In the genomic region with DNA sequence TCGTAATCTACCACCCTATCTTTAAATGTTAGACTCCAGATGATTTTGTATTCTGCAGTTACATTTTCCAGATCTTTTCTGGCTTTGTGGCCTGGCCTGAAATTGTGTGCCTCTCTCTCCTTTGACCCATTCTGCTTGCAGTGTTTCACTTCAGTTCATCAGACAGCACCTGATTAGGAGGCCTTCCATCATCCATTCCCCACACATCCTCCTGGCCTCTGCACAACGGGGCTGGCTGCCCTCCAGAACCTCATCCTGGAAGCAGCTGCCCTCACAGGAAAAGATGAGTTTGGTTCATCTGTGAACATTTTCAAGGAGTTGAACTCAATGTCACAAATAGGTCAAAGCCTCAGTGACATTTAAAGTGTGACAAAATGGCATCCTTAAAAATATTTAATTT, we compare ENCODE assay signal across 27 cellular contexts. TPM values are rescaled to one million over a fixed set of nuclear protein-coding genes. Genes with fewer than 3 reads are reported as not detected.
DNase-seq lines count a peak whose midpoint lies in the region; ATAC-seq and TF ChIP-seq lines count a peak whose summit lies in the region.
"Had no signal": no experiment of that assay in that cellular context is flagged by ENCODE, and none has a peak within 500 bp of the region (broad histone marks: within the 10 kb centered on the region; RNA-seq: fewer than 3 reads in every experiment).

No MANE protein-coding gene starts in this region.

- H4K20me1 ChIP-seq in SK-N-SH (ENCODE audit: insufficient read depth): no peaks in the 10 kb centered on the region
- H4K20me1 ChIP-seq: BLaER1 treated with 17β-estradiol and CSF1 and Interleukin-3, amounts not matched to agents 10 nM and 100 nM had no signal

- H3K4me3 ChIP-seq in SK-N-SH (ENCODE audit: low read depth in 2 of 2, low read length in 1 of 2): no peak overlapping the region
- H3K4me3 ChIP-seq in esophagus muscularis mucosa: no peak overlapping the region
- no peak overlapping the region for H3K4me3 ChIP-seq in naive thymus-derived CD4-positive, alpha-beta T cell (ENCODE audit: low read length)
- H3K4me3 ChIP-seq: BLaER1 treated with 17β-estradiol and CSF1 and Interleukin-3, amounts not matched to agents 10 nM and 100 nM; GM12878; K562 had no signal

- peaks cover 0 to 2% (median 2%) of the 10 kb centered on the region in 7 donors for H3K4me1 Mint-ChIP-seq in naive thymus-derived CD4-positive, alpha-beta T cell

- 23% methylated on average over 2 of the region's 2 CpGs for WGBS in SK-N-SH (ENCODE audit: low lambda C conversion rate)
- WGBS in esophagus muscularis mucosa: 28% methylated on average over 2 of the region's 2 CpGs

- no peak overlapping the region for H3K4me3 Mint-ChIP-seq in naive thymus-derived CD4-positive, alpha-beta T cell
- H3K4me3 Mint-ChIP-seq: CD4-positive, alpha-beta T cell; T-helper 1 cell treated with Interleukin-12 subunit alpha and Interleukin-12 subunit beta and Interleukin-4 antibody, amounts not matched to agents 30 μg/mL and 1 μg/mL, for 36 hours had no signal

- intact Hi-C loops in esophagus muscularis mucosa (cut with DNase I): no loop called here
- intact Hi-C loops in naive thymus-derived CD4-positive, alpha-beta T cell (cut with micrococcal nuclease): no loop called here

- peaks cover 17 to 30% (median 25%) of the 10 kb centered on the region in 5 donors for H3K27me3 Mint-ChIP-seq in naive thymus-derived CD4-positive, alpha-beta T cell

- no peaks in the 10 kb centered on the region for H3K79me2 ChIP-seq in SK-N-SH (ENCODE audit: insufficient read depth)

- no peak overlapping the region for H3K27ac Mint-ChIP-seq in naive thymus-derived CD4-positive, alpha-beta T cell
- H3K27ac Mint-ChIP-seq: CD4-positive, alpha-beta T cell; T-helper 1 cell treated with Interleukin-12 subunit alpha and Interleukin-12 subunit beta and Interleukin-4 antibody, amounts not matched to agents 30 μg/mL and 1 μg/mL, for 36 hours had no signal

- H3K4me1 ChIP-seq in SK-N-SH (ENCODE audit: control insufficient read depth in 1 of 2, insufficient read depth in 2 of 2, low read depth in 1 of 2, low read length in 1 of 2) (peaks cover 0 to 7% of the 10 kb centered on the region in 2 experiments; a peak in 2 of 4 replicates), esophagus muscularis mucosa (peaks cover 13 to 47% (median 42%) of the 10 kb centered on the region in 4 donors)
- no peaks in the 10 kb centered on the region for H3K4me1 ChIP-seq in naive thymus-derived CD4-positive, alpha-beta T cell (ENCODE audit: control insufficient read depth in 2 of 2, insufficient read depth in 2 of 2, low read length in 2 of 2)

- TF ChIP-seq CTCF in SK-N-SH (IDR thresholded peaks at IDR 0.05) (no peak), esophagus muscularis mucosa (IDR thresholded peaks at IDR 0.05) (no peak), RWPE1 (conservative IDR thresholded peaks at IDR 0.05; ENCODE audit: low read depth) (no peak)

- H3K27ac ChIP-seq in SK-N-SH (ENCODE audit: low read depth in 2 of 2, low read length in 1 of 2): no peak overlapping the region
- H3K27ac ChIP-seq in esophagus muscularis mucosa (replicated peaks in 1 of 4): peak overlapping the region in 3 of 4 donors; percentile 44 to 56 (median 47)
- H3K27ac ChIP-seq in RWPE1: no peak overlapping the region
- no peak overlapping the region for H3K27ac ChIP-seq in naive thymus-derived CD4-positive, alpha-beta T cell (ENCODE audit: low read depth, low read length)
- H3K27ac ChIP-seq: BLaER1 treated with 17β-estradiol and CSF1 and Interleukin-3, amounts not matched to agents 10 nM and 100 nM had no signal

- no peak overlapping the region for H3K4me2 ChIP-seq in SK-N-SH

- TF ChIP-seq POLR2A in esophagus muscularis mucosa (IDR thresholded peaks at IDR 0.05; ENCODE audit: low read depth): no peak

- CTCF ChIA-PET in SK-N-SH (lab: Yijun Ruan, JAX): no interaction called here
- CTCF ChIA-PET in RWPE1 (lab: Yijun Ruan, JAX): no interaction called here
- CTCF ChIA-PET in naive thymus-derived CD4-positive, alpha-beta T cell (lab: Charles Lee): no interaction called here

- in situ Hi-C loops in G401 (cut with HindIII; ENCODE audit: low sequenced_read_pairs): no loop called here

- H3K27me3 ChIP-seq in SK-N-SH (ENCODE audit: insufficient read depth): peaks cover 23% of the 10 kb centered on the region
- peaks cover 0 to 18% (median 0%) of the 10 kb centered on the region in 4 donors for H3K27me3 ChIP-seq in esophagus muscularis mucosa
- H3K27me3 ChIP-seq in naive thymus-derived CD4-positive, alpha-beta T cell (ENCODE audit: control insufficient read depth in 2 of 2, insufficient read depth in 2 of 2, low read length in 2 of 2): no peaks in the 10 kb centered on the region
- H3K27me3 ChIP-seq: BLaER1 treated with 17β-estradiol and CSF1 and Interleukin-3, amounts not matched to agents 10 nM and 100 nM had no signal

- H2AFZ ChIP-seq in SK-N-SH (ENCODE audit: low read depth): no peak overlapping the region

- DNase-seq in SK-N-SH (peak; percentile 11), G401 (ENCODE audit: low spot score) (peak; percentile 72), NCI-H446 treated with DMSO at 0.1 percent for 48 hours (lab: John Stamatoyannopoulos, UW) (peak; percentile 81), esophagus muscularis mucosa (ENCODE audit: extremely low spot score) (no peak), RWPE1 (ENCODE audit: low spot score) (no peak)
- no peak for DNase-seq in naive thymus-derived CD4-positive, alpha-beta T cell
- DNase-seq: CD4-positive, alpha-beta T cell; GDM1; Kasumi-1; NCI-H1092 treated with DMSO at 0.1 percent for 48 hours; NCI-H1436; NCI-H2029; NCI-H2227 treated with DMSO at 0.1 percent for 48 hours; NCI-H510A treated with DMSO at 0.1 percent for 48 hours; NCI-H748 treated with DMSO at 0.1 percent for 48 hours; NK-92 treated with Interleukin-12 subunit alpha and Interleukin-12 subunit beta, amount 100 ng/mL, for 24 hours; PC-3; SHP77; SW 1271 had no signal

- no peaks in the 10 kb centered on the region for H3K9me3 ChIP-seq in SK-N-SH
- H3K9me3 ChIP-seq in esophagus muscularis mucosa: no peaks in the 10 kb centered on the region
- no peaks in the 10 kb centered on the region for H3K9me3 ChIP-seq in naive thymus-derived CD4-positive, alpha-beta T cell (ENCODE audit: control insufficient read depth in 2 of 3, low read length in 3 of 3)

- H3K9ac ChIP-seq in SK-N-SH: no peak overlapping the region
- H3K9ac ChIP-seq: BLaER1 treated with 17β-estradiol and CSF1 and Interleukin-3, amounts not matched to agents 10 nM and 100 nM had no signal

- peaks cover 0 to under 1% (median 0%) of the 10 kb centered on the region in 5 donors for H3K36me3 Mint-ChIP-seq in naive thymus-derived CD4-positive, alpha-beta T cell

- TF ChIP-seq RAD21 in SK-N-SH (IDR thresholded peaks at IDR 0.05; ENCODE audit: low read length): no peak

- POLR2A ChIA-PET in SK-N-SH (lab: Yijun Ruan, JAX): no interaction called here
- POLR2A ChIA-PET in RWPE1 (lab: Yijun Ruan, JAX; ENCODE audit: low non-redundant PET): no interaction called here
- POLR2A ChIA-PET in naive thymus-derived CD4-positive, alpha-beta T cell (lab: Charles Lee): no interaction called here

- H3F3A ChIP-seq in SK-N-SH (replicated peaks; ENCODE audit: insufficient read depth): no peaks in the 10 kb centered on the region

- no peak for TF ChIP-seq EP300 in SK-N-SH (IDR thresholded peaks at IDR 0.05; ENCODE audit: borderline replicate concordance in 1 of 2, low read depth in 1 of 2, low read length in 1 of 2)
- no peak for TF ChIP-seq EP300 in esophagus muscularis mucosa (IDR thresholded peaks at IDR 0.05)

- no peaks in the 10 kb centered on the region for H3K9me2 ChIP-seq in SK-N-SH

- no peak for ATAC-seq in SK-N-SH treated with all-trans-retinoic acid at 6 μM for 48 hours
- no peak for ATAC-seq in naive thymus-derived CD4-positive, alpha-beta T cell
- ATAC-seq: GM12878, K562, PC-3 had no signal

- H3K36me3 ChIP-seq in SK-N-SH (replicated peaks in 1 of 2; ENCODE audit: control insufficient read depth in 1 of 2, insufficient read depth in 2 of 2, low read length in 1 of 2) (no peaks in the 10 kb centered on the region), esophagus muscularis mucosa (no peaks in the 10 kb centered on the region)
- H3K36me3 ChIP-seq in naive thymus-derived CD4-positive, alpha-beta T cell (ENCODE audit: control insufficient read depth in 2 of 3, insufficient read depth in 3 of 3, low read length in 3 of 3): no peaks in the 10 kb centered on the region
- H3K36me3 ChIP-seq: BLaER1 treated with 17β-estradiol and CSF1 and Interleukin-3, amounts not matched to agents 10 nM and 100 nM had no signal

- H3K9me3 Mint-ChIP-seq in naive thymus-derived CD4-positive, alpha-beta T cell: peaks cover 0 to 5% (median under 1%) of the 10 kb centered on the region in 11 donors
- H3K9me3 Mint-ChIP-seq: CD4-positive, alpha-beta T cell; T-helper 1 cell treated with Interleukin-12 subunit alpha and Interleukin-12 subunit beta and Interleukin-4 antibody, amounts not matched to agents 30 μg/mL and 1 μg/mL, for 36 hours had no signal

TF ChIP-seq in SK-N-SH, 30 proteins besides CTCF, POLR2A, EP300 and RAD21 (continues in another document):
- TF ChIP-seq RFX5 (IDR thresholded peaks at IDR 0.05; ENCODE audit: low read length) (no peak), RCOR1 (IDR thresholded peaks at IDR 0.05; ENCODE audit: low read length) (no peak), USF1 (IDR thresholded peaks at IDR 0.05; ENCODE audit: borderline replicate concordance, low read depth) (no peak)

TF ChIP-seq in SK-N-SH treated with all-trans-retinoic acid at 6 μM for 48 hours, 23 proteins besides CTCF, POLR2A, EP300 and RAD21 (continues in another document):
- TF ChIP-seq ISL1 (CRISPR knock-in tag; IDR thresholded peaks at IDR 0.05) (no peak), ZNF565 (CRISPR knock-in tag; conservative IDR thresholded peaks at IDR 0.05; ENCODE audit: low read depth) (no peak)

RNA-seq across cellular contexts. Expression of gene KCNJ3, which starts 4.6 kb away (rescaled TPM):
- polyA plus RNA-seq in SK-N-SH (2012; rRNA removed): not detected in 2 replicates
- polyA plus RNA-seq in SK-N-SH (2012; cell fraction: cytosol; rRNA removed): under 0.01 and 0.01 TPM in 2 replicates
- polyA plus RNA-seq in SK-N-SH (2012; cell fraction: nucleus; rRNA removed): 0.01 TPM in 1 of 2 replicates, not detected in the other
- not detected in 2 replicates for total RNA-seq in G401 (2014; rRNA removed; shearing (Covaris generic))
- 1 to 10 TPM; 1.1 to 5.6 (median 4.7) TPM for total RNA-seq in esophagus muscularis mucosa
- not detected for total RNA-seq in naive thymus-derived CD4-positive, alpha-beta T cell
- polyA plus RNA-seq in naive thymus-derived CD4-positive, alpha-beta T cell: not detected
- total RNA-seq: CD4-positive, alpha-beta T cell; K562; M059J; PC-3; SK-MEL-5 had no signal
- polyA plus RNA-seq: AG04450, K562 had no signal

Comparison
In these comparisons a context has a peak if more than half of its experiments do, and no peak if none do; other contexts are left out.
1. DNase-seq: peak in SK-N-SH (single experiment), G401 (single experiment) and NCI-H446 treated with DMSO at 0.1 percent for 48 hours (single experiment); none in esophagus muscularis mucosa (single experiment), RWPE1 (single experiment) and naive thymus-derived CD4-positive, alpha-beta T cell (0 of 9).
2. H3K27ac ChIP-seq: peak in esophagus muscularis mucosa (3 of 4); none in SK-N-SH (0 of 2), RWPE1 (single experiment) and naive thymus-derived CD4-positive, alpha-beta T cell (single experiment).